ENCODE assay signal across 8 cellular contexts in the genomic region with DNA sequence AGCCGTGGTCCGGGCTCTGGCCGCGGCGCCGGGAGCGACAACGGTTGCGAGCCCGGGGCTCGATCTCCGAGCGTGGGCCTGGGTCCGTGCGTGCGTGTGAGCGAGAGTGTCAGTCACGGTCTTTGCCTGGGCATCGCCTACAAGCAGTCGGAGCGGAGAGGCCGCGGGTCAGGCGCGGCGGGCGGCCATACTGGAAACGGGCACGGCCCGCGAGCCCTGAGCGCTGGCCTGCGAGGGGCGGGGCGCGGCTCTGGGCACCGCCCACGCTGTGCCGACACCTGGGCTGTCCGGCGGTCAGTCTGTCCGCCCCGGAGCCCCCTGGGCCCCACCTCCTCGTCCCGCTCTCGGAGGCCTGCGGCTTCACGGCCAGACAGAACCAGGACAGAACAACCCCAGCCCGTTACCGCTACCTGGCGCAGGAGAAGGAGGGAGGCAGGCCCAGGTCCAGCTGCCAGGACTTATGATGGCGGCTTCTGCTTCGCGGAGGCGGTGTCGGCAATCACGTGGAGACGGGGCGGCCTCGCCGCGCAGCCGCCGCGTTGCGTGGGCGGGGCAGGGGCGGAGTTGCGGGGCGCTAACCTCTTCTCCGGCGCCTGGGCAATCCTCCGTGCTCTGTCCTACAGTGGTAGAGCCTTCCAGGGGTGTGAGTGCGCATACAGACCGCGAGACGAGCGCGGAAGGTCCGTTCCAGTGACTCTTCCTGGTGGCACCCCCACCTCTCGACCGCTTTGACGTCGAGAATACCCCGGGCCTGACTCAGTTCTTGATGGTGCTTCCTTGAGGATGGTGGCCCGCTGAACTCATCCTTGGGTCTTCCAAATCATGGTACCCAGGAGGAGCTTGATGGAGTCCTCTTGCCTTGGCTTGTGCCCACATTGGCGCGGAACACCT. TPM values are rescaled to one million over a fixed set of nuclear protein-coding genes. Genes with fewer than 3 reads are reported as not detected.
A peak's percentile ranks its signal among the peaks of the same experiment; 100 is the strongest.
DNase-seq lines count a peak whose midpoint lies in the region; ATAC-seq and TF ChIP-seq lines count a peak whose summit lies in the region.

A gene with protein sequence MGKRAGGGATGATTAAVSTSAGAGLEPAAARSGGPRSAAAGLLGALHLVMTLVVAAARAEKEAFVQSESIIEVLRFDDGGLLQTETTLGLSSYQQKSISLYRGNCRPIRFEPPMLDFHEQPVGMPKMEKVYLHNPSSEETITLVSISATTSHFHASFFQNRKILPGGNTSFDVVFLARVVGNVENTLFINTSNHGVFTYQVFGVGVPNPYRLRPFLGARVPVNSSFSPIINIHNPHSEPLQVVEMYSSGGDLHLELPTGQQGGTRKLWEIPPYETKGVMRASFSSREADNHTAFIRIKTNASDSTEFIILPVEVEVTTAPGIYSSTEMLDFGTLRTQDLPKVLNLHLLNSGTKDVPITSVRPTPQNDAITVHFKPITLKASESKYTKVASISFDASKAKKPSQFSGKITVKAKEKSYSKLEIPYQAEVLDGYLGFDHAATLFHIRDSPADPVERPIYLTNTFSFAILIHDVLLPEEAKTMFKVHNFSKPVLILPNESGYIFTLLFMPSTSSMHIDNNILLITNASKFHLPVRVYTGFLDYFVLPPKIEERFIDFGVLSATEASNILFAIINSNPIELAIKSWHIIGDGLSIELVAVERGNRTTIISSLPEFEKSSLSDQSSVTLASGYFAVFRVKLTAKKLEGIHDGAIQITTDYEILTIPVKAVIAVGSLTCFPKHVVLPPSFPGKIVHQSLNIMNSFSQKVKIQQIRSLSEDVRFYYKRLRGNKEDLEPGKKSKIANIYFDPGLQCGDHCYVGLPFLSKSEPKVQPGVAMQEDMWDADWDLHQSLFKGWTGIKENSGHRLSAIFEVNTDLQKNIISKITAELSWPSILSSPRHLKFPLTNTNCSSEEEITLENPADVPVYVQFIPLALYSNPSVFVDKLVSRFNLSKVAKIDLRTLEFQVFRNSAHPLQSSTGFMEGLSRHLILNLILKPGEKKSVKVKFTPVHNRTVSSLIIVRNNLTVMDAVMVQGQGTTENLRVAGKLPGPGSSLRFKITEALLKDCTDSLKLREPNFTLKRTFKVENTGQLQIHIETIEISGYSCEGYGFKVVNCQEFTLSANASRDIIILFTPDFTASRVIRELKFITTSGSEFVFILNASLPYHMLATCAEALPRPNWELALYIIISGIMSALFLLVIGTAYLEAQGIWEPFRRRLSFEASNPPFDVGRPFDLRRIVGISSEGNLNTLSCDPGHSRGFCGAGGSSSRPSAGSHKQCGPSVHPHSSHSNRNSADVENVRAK (N-terminal part only) (minus strand): TSS at position 215 of the 891 bp plus-strand sequence. CDS start 286 bp downstream, outside the sequence.

- no peaks in the 10 kb centered on the region for H3K36me3 Mint-ChIP-seq in T-cell

- H3K9me3 Mint-ChIP-seq in T-cell = no peaks in the 10 kb centered on the region

- H3K23ac ChIP-seq in trophoblast cell (ENCODE audit: low read length) = no peak within 1 kb of the TSS

- peak within 1 kb of the TSS; percentile 89 for H3K14ac ChIP-seq in trophoblast cell (ENCODE audit: low read length)

- H3K27me3 Mint-ChIP-seq in T-cell = no peaks in the 10 kb centered on the region

- H3K4me2 ChIP-seq in trophoblast cell (ENCODE audit: low read length) = peak within 1 kb of the TSS; percentile 70

- H2AK5ac ChIP-seq in trophoblast cell (ENCODE audit: low read length) = no peak within 1 kb of the TSS

- H3K79me1 ChIP-seq in trophoblast cell (ENCODE audit: low read length) = peaks cover 13% of the 10 kb centered on the region

- H3K27ac Mint-ChIP-seq in T-cell = peak within 1 kb of the TSS; percentile 93 to 95

- H3K9ac ChIP-seq in trophoblast cell (ENCODE audit: low read length) = peak within 1 kb of the TSS; percentile 95

- in situ Hi-C loops in GM13976 (cut with MboI; ENCODE audit: low sequenced_read_pairs, unreplicated experiment) = no loop called here

- H3K27ac ChIP-seq in adipose tissue (ENCODE audit: low read depth, low read length) = peak within 1 kb of the TSS; percentile 98
- H3K27ac ChIP-seq in trophoblast cell (ENCODE audit: low read depth, low read length) = peak within 1 kb of the TSS; percentile 93
- peak within 1 kb of the TSS; percentile 94 to 96 (median 96) for H3K27ac ChIP-seq in tibial nerve

- H3K18ac ChIP-seq in trophoblast cell (ENCODE audit: low read length) = peak within 1 kb of the TSS; percentile 95

- H3K4me3 ChIP-seq in trophoblast cell (ENCODE audit: low read depth, low read length) (peak within 1 kb of the TSS; percentile 95), tibial nerve (peak within 1 kb of the TSS; percentile 71 to 95 (median 82))

- H3K27me3 ChIP-seq in trophoblast cell (ENCODE audit: insufficient read depth, low read length) (no peaks in the 10 kb centered on the region), tibial nerve (no peaks in the 10 kb centered on the region)

- H4K8ac ChIP-seq in trophoblast cell (ENCODE audit: low read depth, low read length) = peak within 1 kb of the TSS; percentile 85

- peak within 1 kb of the TSS; percentile 86 for H2AFZ ChIP-seq in trophoblast cell (ENCODE audit: insufficient read depth, low read length, poor library complexity)

- POLR2A ChIA-PET in T-cell (lab: Charles Lee) = no interaction called here

- CTCF ChIA-PET in T-cell (lab: Charles Lee) = no interaction called here

- WGBS in adipose tissue, 3 donors = 0 to 1% (median 1%) methylated on average over 53 to 88 of the region's 88 CpGs
- whole genome bisulfite sequencing in trophoblast cell (ENCODE audit: extremely low coverage, insufficient coverage, insufficient read length) = no CpG with 5 or more reads among the region's 88 CpGs
- 3 to 4% methylated on average over 34 to 35 of the region's 88 CpGs for WGBS in tibial nerve, 2 donors

- H3K4me3 Mint-ChIP-seq in T-cell = peak within 1 kb of the TSS; percentile 92 to 98 (median 93)

- TF ChIP-seq EP300 in tibial nerve (IDR thresholded peaks at IDR 0.05) = peak; percentile 45 to 80

- peaks cover 8 to 11% of the 10 kb centered on the region in 2 experiments for H3K4me1 ChIP-seq in trophoblast cell (ENCODE audit: control insufficient read depth in 1 of 2, insufficient read depth in 2 of 2, low read length in 2 of 2)
- peaks cover 0 to 40% (median 20%) of the 10 kb centered on the region in 4 donors for H3K4me1 ChIP-seq in tibial nerve

- peaks cover 12% of the 10 kb centered on the region for H3K79me2 ChIP-seq in trophoblast cell (ENCODE audit: control insufficient read depth, insufficient read depth, low read length, poor library complexity)

- H3K9me3 ChIP-seq in trophoblast cell (ENCODE audit: insufficient read depth, low read depth, low read length) = no peaks in the 10 kb centered on the region
- H3K9me3 ChIP-seq in tibial nerve = no peaks in the 10 kb centered on the region

- peak within 1 kb of the TSS; percentile 74 for H4K12ac ChIP-seq in trophoblast cell (ENCODE audit: low read depth, low read length)

- ATAC-seq in HG02852 (IDR thresholded peaks at IDR 0.05; ENCODE audit: unreplicated experiment) (peak; percentile 69), T-cell (replicated peaks in 1 of 4) (peak; percentile 88 to 89 (median 88))

- peak within 1 kb of the TSS; percentile 88 for H4K91ac ChIP-seq in trophoblast cell (ENCODE audit: low read depth, low read length)

- H2BK12ac ChIP-seq in trophoblast cell (ENCODE audit: low read length) = peak within 1 kb of the TSS; percentile 59

- H3K36me3 ChIP-seq in trophoblast cell (ENCODE audit: control insufficient read depth in 1 of 2, insufficient read depth in 2 of 2, low read length in 2 of 2) (no peaks in the 10 kb centered on the region), tibial nerve (no peaks in the 10 kb centered on the region)

- peak within 1 kb of the TSS; percentile 97 for H2BK5ac ChIP-seq in trophoblast cell (ENCODE audit: low read depth, low read length, poor library complexity)

- H3K4me1 Mint-ChIP-seq in T-cell = peaks cover 39 to 42% (median 41%) of the 10 kb centered on the region in 3 donors

- intact Hi-C loops in cardiac septum (cut with DNase I) = loop anchor here (5.0 to 10.0 kb wide), 3 partner anchors 124 to 189 kb away; no protein-coding TSS in a partner anchor

- H3K4ac ChIP-seq in trophoblast cell (ENCODE audit: low read depth, low read length) = peak within 1 kb of the TSS; percentile 82

- no peak for TF ChIP-seq CTCF in GM13976 (IDR thresholded peaks at IDR 0.05; ENCODE audit: borderline replicate concordance, control extremely low read depth, extremely low read depth, insufficient read depth, missing control alignments)
- peak in 1 of 5 experiments; percentile 10 for TF ChIP-seq CTCF in tibial nerve (IDR thresholded peaks at IDR 0.05)

- DNase-seq in GM13976 (ENCODE audit: low spot score) (peak; percentile 95), NCI-H146 (lab: John Stamatoyannopoulos, UW) (peak; percentile 96), T-cell (peak; percentile 86 to 97 (median 94)), cardiac septum (ENCODE audit: low spot score) (peak; percentile 98), trophoblast cell (peak; percentile 95), tibial nerve (ENCODE audit: low spot score in 2 of 2) (peak; percentile 80 to 82)

- peak; percentile 65 to 75 for TF ChIP-seq POLR2A in tibial nerve (IDR thresholded peaks at IDR 0.05)

- H2BK120ac ChIP-seq in trophoblast cell (ENCODE audit: insufficient read depth, low read length, poor library complexity) = peak within 1 kb of the TSS; percentile 91

RNA-seq across cellular contexts. Expression of the gene that starts here (rescaled TPM):
- total RNA-seq in T-cell (10 to 100 TPM; 39.3 to 43.9 (median 41.1) TPM), cardiac septum (28.6 TPM), tibial nerve (10 to 100 TPM; 39.0 to 58.5 (median 41.3) TPM)
- 10 to 100 TPM in 2 of 3 donors, 1 to 10 TPM in 1; 7.1 to 11.0 (median 10.6) TPM for polyA plus RNA-seq in adipose tissue
- 32.3 and 32.6 TPM in 2 replicates for polyA plus RNA-seq in trophoblast cell (2013)

Comparison
In these comparisons a context has a peak if more than half of its experiments do, and no peak if none do; other contexts are left out.
1. Peak in every context shown above with its lines: DNase-seq, ATAC-seq, H3K4me3 ChIP-seq and H3K27ac ChIP-seq.